In the genomic region with DNA sequence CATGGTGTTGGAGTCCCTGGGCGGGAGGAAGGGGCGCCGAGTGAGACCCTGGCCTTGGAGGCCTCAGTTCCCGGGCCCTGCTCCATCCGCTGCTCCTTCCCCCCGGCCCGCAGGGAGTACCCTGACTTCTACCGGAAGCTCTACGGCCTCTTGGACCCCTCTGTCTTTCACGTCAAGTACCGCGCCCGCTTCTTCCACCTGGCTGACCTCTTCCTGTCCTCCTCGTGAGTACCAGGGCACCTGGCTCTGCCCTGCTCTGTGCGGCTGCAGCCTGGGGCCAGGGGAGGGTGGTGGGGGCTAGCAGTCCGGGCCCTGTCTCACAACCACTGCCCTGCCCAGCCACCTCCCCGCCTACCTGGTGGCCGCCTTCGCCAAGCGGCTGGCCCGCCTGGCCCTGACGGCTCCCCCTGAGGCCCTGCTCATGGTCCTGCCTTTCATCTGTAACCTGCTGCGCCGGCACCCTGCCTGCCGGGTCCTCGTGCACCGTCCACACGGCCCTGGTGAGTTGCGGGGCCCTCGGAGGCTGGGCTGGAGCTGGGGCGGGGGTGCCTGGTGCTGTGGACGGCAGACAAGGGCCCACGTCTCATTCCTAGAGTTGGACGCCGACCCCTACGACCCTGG, we compare ENCODE assay signal across 18 cellular contexts. TPM values are rescaled to one million over a fixed set of nuclear protein-coding genes. Genes with fewer than 3 reads are reported as not detected.
A peak's percentile ranks its signal among the peaks of the same experiment; 100 is the strongest.
DNase-seq lines count a peak whose midpoint lies in the region; ATAC-seq, FAIRE-seq and TF ChIP-seq lines count a peak whose summit lies in the region.
"Had no signal": no experiment of that assay in that cellular context is flagged by ENCODE, and none has a peak within 500 bp of the region (broad histone marks: within the 10 kb centered on the region; RNA-seq: fewer than 3 reads in every experiment).

No MANE protein-coding gene starts in this region.

- H3K36me3 ChIP-seq in K562 (ENCODE audit: control insufficient read depth, insufficient read depth, low read length), result peaks cover 47% of the 10 kb centered on the region
- peaks cover 0 to 30% of the 10 kb centered on the region in 2 donors for H3K36me3 ChIP-seq in gastrocnemius medialis

- TSS peak; percentile 20 for BruUV-seq in K562 (replicated peaks; lab: Mats Ljungman, UMichigan)

- DNase-seq in activated CD4-positive, alpha-beta T cell treated with anti-CD3 and anti-CD28 coated beads for 36 hours, result peak; percentile 5
- no peak for DNase-seq in activated CD4-positive, alpha-beta T cell treated with anti-CD3 and anti-CD28 coated beads for 48 hours
- DNase-seq in 8988T (peak; percentile 16), K562 (ENCODE audit: extremely low read depth in 1 of 4, low spot score in 3 of 4) (no peak), posterior vena cava (ENCODE audit: low spot score) (peak; percentile 80), gastrocnemius medialis (no peak), activated gamma-delta T cell (lab: John Stamatoyannopoulos, UW) (no peak)
- DNase-seq: DMS79 treated with DMSO at 0.1 percent for 48 hours, GOT3, NCI-H1436, NCI-H2029 treated with DMSO at 0.1 percent for 48 hours, NCI-H2171 treated with DMSO at 0.1 percent for 48 hours, NCI-H748 treated with DMSO at 0.1 percent for 48 hours, PC-3 had no signal

- no peaks in the 10 kb centered on the region for H3K27me3 Mint-ChIP-seq in activated CD4-positive, alpha-beta T cell treated with anti-CD3 and anti-CD28 coated beads for 36 hours
- H3K27me3 Mint-ChIP-seq: CD8-positive, alpha-beta memory T cell had no signal

- no peak overlapping the region for H3K4me3 Mint-ChIP-seq in activated CD4-positive, alpha-beta T cell treated with anti-CD3 and anti-CD28 coated beads for 36 hours
- H3K4me3 Mint-ChIP-seq: CD8-positive, alpha-beta memory T cell had no signal

- H3K9me3 Mint-ChIP-seq in activated CD4-positive, alpha-beta T cell treated with anti-CD3 and anti-CD28 coated beads for 36 hours (ENCODE audit: low read depth), result no peaks in the 10 kb centered on the region
- H3K9me3 Mint-ChIP-seq: CD8-positive, alpha-beta memory T cell had no signal

- WGBS in K562 (ENCODE audit: insufficient coverage, low coverage, missing lambda C conversion rate), result 98% methylated on average over 29 of the region's 36 CpGs

- in situ Hi-C loops in K562 (cut with MboI), result no loop called here
- in situ Hi-C loops in gastrocnemius medialis (cut with MboI; ENCODE audit: low sequenced_read_pairs in 4 of 4), result no loop called here

- H3K4me3 ChIP-seq in K562, result no peak overlapping the region
- no peak overlapping the region for H3K4me3 ChIP-seq in gastrocnemius medialis
- H3K4me3 ChIP-seq: BLaER1 had no signal

- H3K79me2 ChIP-seq in K562 (ENCODE audit: control insufficient read depth, insufficient read depth, low read length), result peaks cover 14% of the 10 kb centered on the region

- CTCF ChIA-PET in activated CD4-positive, alpha-beta T cell treated with anti-CD3 and anti-CD28 coated beads for 36 hours (lab: Charles Lee), result interaction anchor here (1.5 kb wide), 1 partner anchor 68 kb away, joined by 3 read pairs; no protein-coding TSS in a partner anchor
- CTCF ChIA-PET in K562 (lab: Yijun Ruan, JAX; ENCODE audit: low intra/inter-chr PET ratio), result no interaction called here

- peaks cover 2% of the 10 kb centered on the region for H3K4me1 Mint-ChIP-seq in activated CD4-positive, alpha-beta T cell treated with anti-CD3 and anti-CD28 coated beads for 36 hours

- no peak overlapping the region for H3K27ac Mint-ChIP-seq in activated CD4-positive, alpha-beta T cell treated with anti-CD3 and anti-CD28 coated beads for 36 hours

- TF ChIP-seq POLR2A in K562 (conservative IDR thresholded peaks at IDR 0.05), result no peak
- TF ChIP-seq POLR2A in gastrocnemius medialis (IDR thresholded peaks at IDR 0.05), result no peak

- H3K9me3 ChIP-seq in K562 (replicated peaks; ENCODE audit: control insufficient read depth, insufficient read depth, low read depth, low read length), result peaks cover 7% of the 10 kb centered on the region
- no peaks in the 10 kb centered on the region for H3K9me3 ChIP-seq in gastrocnemius medialis

- no peak overlapping the region for H3K27ac ChIP-seq in K562 (ENCODE audit: extremely low read depth, low read depth, low read length)
- H3K27ac ChIP-seq in gastrocnemius medialis, result no peak overlapping the region
- H3K27ac ChIP-seq: BLaER1, KMS-11 had no signal

- intact Hi-C loops in activated CD4-positive, alpha-beta T cell treated with anti-CD3 and anti-CD28 coated beads for 36 hours (cut with DNase I, micrococcal nuclease), result loop anchor here (5.0 kb wide), 2 partner anchors 176 to 261 kb away; a partner anchor contains a TSS
- intact Hi-C loops in K562 (cut with micrococcal nuclease), result loop anchor here (10.0 kb wide), 2 partner anchors 64 to 264 kb away; no protein-coding TSS in a partner anchor
- intact Hi-C loops in posterior vena cava (cut with DNase I), result loop anchor here (2.0 to 10.0 kb wide), 2 partner anchors 68 to 464 kb away; a partner anchor contains a TSS
- intact Hi-C loops in gastrocnemius medialis (cut with DNase I; ENCODE audit: low total_unique reads), result loop anchor here (5.0 to 10.0 kb wide), 3 partner anchors 56 to 466 kb away; a partner anchor contains a TSS

- no peak overlapping the region for H3K9ac ChIP-seq in K562 (ENCODE audit: insufficient read depth in 1 of 2, low read depth in 2 of 2, low read length in 2 of 2)
- H3K9ac ChIP-seq: BLaER1, KMS-11 had no signal

- peaks cover 5% of the 10 kb centered on the region for H3K36me3 Mint-ChIP-seq in activated CD4-positive, alpha-beta T cell treated with anti-CD3 and anti-CD28 coated beads for 36 hours (ENCODE audit: low read depth)

- H3K4me2 ChIP-seq in K562 (ENCODE audit: insufficient read depth, low read length), result no peak overlapping the region
- H3K4me2 ChIP-seq: BLaER1, KMS-11 had no signal

- H3K27me3 ChIP-seq in K562 (ENCODE audit: control insufficient read depth in 2 of 2, insufficient read depth in 2 of 2, low read length in 2 of 2) (no peaks in the 10 kb centered on the region), gastrocnemius medialis (no peaks in the 10 kb centered on the region)
- H3K27me3 ChIP-seq: BLaER1 had no signal

- no peak for FAIRE-seq in K562 (lab: Jason Lieb, UNC)

- no peak for TF ChIP-seq EP300 in K562 (IDR thresholded peaks at IDR 0.05; ENCODE audit: low read length)

- TF ChIP-seq RAD21 in K562 (CRISPR knock-in tag; conservative IDR thresholded peaks at IDR 0.05 in 1 of 2, IDR thresholded peaks at IDR 0.05 in 1 of 2), result no peak

- peaks cover 1% of the 10 kb centered on the region for H3K9me1 ChIP-seq in K562 (ENCODE audit: control insufficient read depth, insufficient read depth, low read length)

- H3K4me1 ChIP-seq in K562 (replicated peaks in 1 of 2; ENCODE audit: control insufficient read depth in 2 of 2, insufficient read depth in 2 of 2, low read length in 2 of 2) (peaks cover 0 to 43% of the 10 kb centered on the region in 2 experiments; a peak in 2 of 5 replicates), gastrocnemius medialis (peaks cover 0 to 5% of the 10 kb centered on the region in 2 donors)

- H2AFZ ChIP-seq in K562 (ENCODE audit: low read depth, low read length), result no peak overlapping the region

- ATAC-seq in activated CD4-positive, alpha-beta T cell treated with anti-CD3 and anti-CD28 coated beads for 36 hours, result no peak
- ATAC-seq in K562, result no peak
- ATAC-seq in GM21576 (IDR thresholded peaks at IDR 0.05; ENCODE audit: unreplicated experiment), result no peak
- no peak for ATAC-seq in gastrocnemius medialis
- ATAC-seq: PC-3 had no signal

- POLR2A ChIA-PET in activated CD4-positive, alpha-beta T cell treated with anti-CD3 and anti-CD28 coated beads for 36 hours (lab: Charles Lee), result no interaction called here
- POLR2A ChIA-PET in K562 (lab: Yijun Ruan, JAX), result no interaction called here

- TF ChIP-seq CTCF in K562 (IDR thresholded peaks at IDR 0.05 in 2 of 3, conservative IDR thresholded peaks at IDR 0.05 in 1 of 3; ENCODE audit: insufficient read depth in 2 of 3, low read depth in 1 of 3, low read length in 3 of 3), result no peak
- no peak for TF ChIP-seq CTCF in gastrocnemius medialis (IDR thresholded peaks at IDR 0.05 in 4 of 5, conservative IDR thresholded peaks at IDR 0.05 in 1 of 5)

- no peaks in the 10 kb centered on the region; the same call in 1 of the 2 replicates for H4K20me1 ChIP-seq in K562 (replicated peaks; ENCODE audit: control insufficient read depth, insufficient read depth, low read length)

RNA-seq across cellular contexts. Expression of a gene that starts 7.0 kb away (rescaled TPM):
- total RNA-seq in activated CD4-positive, alpha-beta T cell treated with anti-CD3 and anti-CD28 coated beads for 36 hours, result 10 to 100 TPM; 30.5 to 35.7 TPM
- total RNA-seq in K562 (2011; cell fraction: chromatin; rRNA removed; ENCODE audit: low replicate concordance), result 5.1 and 16.0 TPM in 2 replicates
- total RNA-seq in K562 (2011; cell fraction: nucleolus; rRNA removed), result 19.2 and 20.4 TPM in 2 replicates
- 6.3 and 8.9 TPM in 2 replicates for total RNA-seq in K562 (2011; cell fraction: nucleoplasm; rRNA removed)
- 40.4 and 57.2 TPM in 2 replicates for total RNA-seq in K562 (2014; rRNA removed)
- total RNA-seq in K562 (2014; rRNA removed; fragmentation: Illumina TruSeq; extraction: Trizol), result 3.2 and 4.9 TPM in 2 replicates
- total RNA-seq in K562 (2015; rRNA removed; fragmentation: Illumina TruSeq; extraction: Trizol), result 20.1 and 24.6 TPM in 2 replicates
- 77.0 and 78.5 TPM in 2 replicates for total RNA-seq in K562 (2021)
- 4.4 and 8.8 TPM in 2 replicates for polyA plus RNA-seq in K562 (2011; rRNA removed)
- polyA plus RNA-seq in K562 (2011; cell fraction: cytosol; rRNA removed), result 7.3 and 22.0 TPM in 2 replicates
- 16.8 and 33.7 TPM in 2 replicates for polyA plus RNA-seq in K562 (2011; cell fraction: nucleus; rRNA removed)
- polyA plus RNA-seq in K562 (2012), result 38.5 and 46.2 TPM in 2 replicates
- 20.0 and 44.9 TPM in 2 replicates for polyA plus RNA-seq in K562 (2014; fragmentation: Illumina TruSeq; extraction: Trizol)
- polyA plus RNA-seq in K562 (2014; fragmentation: Nextera tagmentation; extraction: Ambion mirVana), result 1 to 10 TPM; 1.3 to 2.9 TPM
- polyA plus RNA-seq in K562 (2014; rRNA removed), result 33.7 and 35.5 TPM in 2 replicates
- 1.5 and 3.8 TPM in 2 replicates for polyA minus RNA-seq in K562 (2011; rRNA and poly(A)+ RNA removed)
- 21.0 and 22.6 TPM in 2 replicates for polyA minus RNA-seq in K562 (2011; cell fraction: cytosol; rRNA and poly(A)+ RNA removed)
- 7.9 and 9.6 TPM in 2 replicates for polyA minus RNA-seq in K562 (2011; cell fraction: nucleus; rRNA and poly(A)+ RNA removed)
- 10 to 100 TPM; 11.2 to 13.6 TPM for total RNA-seq in posterior vena cava
- total RNA-seq in gastrocnemius medialis, result 10 to 100 TPM; 11.1 to 24.0 (median 21.2) TPM

RNA-seq across cellular contexts. Expression of a gene that starts 7.1 kb away (rescaled TPM):
- 10 to 100 TPM; 19.2 to 31.4 TPM for total RNA-seq in activated CD4-positive, alpha-beta T cell treated with anti-CD3 and anti-CD28 coated beads for 36 hours
- total RNA-seq in K562 (2011; cell fraction: chromatin; rRNA removed; ENCODE audit: low replicate concordance), result 67.8 and 193 TPM in 2 replicates
- total RNA-seq in K562 (2011; cell fraction: nucleolus; rRNA removed), result 119 and 131 TPM in 2 replicates
- 73.8 and 80.7 TPM in 2 replicates for total RNA-seq in K562 (2011; cell fraction: nucleoplasm; rRNA removed)
- 13.1 and 17.3 TPM in 2 replicates for total RNA-seq in K562 (2014; rRNA removed)
- 6.3 and 8.0 TPM in 2 replicates for total RNA-seq in K562 (2014; rRNA removed; fragmentation: Illumina TruSeq; extraction: Trizol)
- 12.4 TPM in 2 replicates for total RNA-seq in K562 (2015; rRNA removed; fragmentation: Illumina TruSeq; extraction: Trizol)
- total RNA-seq in K562 (2021), result 28.9 and 35.9 TPM in 2 replicates
- polyA plus RNA-seq in K562 (2011; rRNA removed), result 11.5 and 16.8 TPM in 2 replicates
- polyA plus RNA-seq in K562 (2011; cell fraction: cytosol; rRNA removed), result 11.0 and 11.3 TPM in 2 replicates
- 90.6 and 110 TPM in 2 replicates for polyA plus RNA-seq in K562 (2011; cell fraction: nucleus; rRNA removed)
- polyA plus RNA-seq in K562 (2012), result 17.8 and 19.0 TPM in 2 replicates
- 15.2 and 18.7 TPM in 2 replicates for polyA plus RNA-seq in K562 (2014; fragmentation: Illumina TruSeq; extraction: Trizol)
- polyA plus RNA-seq in K562 (2014; fragmentation: Nextera tagmentation; extraction: Ambion mirVana), result 1 to 10 TPM; 1.1 TPM
- polyA plus RNA-seq in K562 (2014; rRNA removed), result 30.2 and 30.4 TPM in 2 replicates
- 3.7 and 6.8 TPM in 2 replicates for polyA minus RNA-seq in K562 (2011; rRNA and poly(A)+ RNA removed)
- polyA minus RNA-seq in K562 (2011; cell fraction: cytosol; rRNA and poly(A)+ RNA removed), result 5.7 and 7.7 TPM in 2 replicates
- 27.7 and 30.6 TPM in 2 replicates for polyA minus RNA-seq in K562 (2011; cell fraction: nucleus; rRNA and poly(A)+ RNA removed)
- 10 to 100 TPM in 1 of 2 donors, 1 to 10 TPM in 1; 9.7 to 10.2 TPM for total RNA-seq in posterior vena cava
- 1 to 10 TPM; 5.8 to 7.8 (median 6.5) TPM for total RNA-seq in gastrocnemius medialis

Comparison
In these comparisons a context has a peak if more than half of its experiments do, and no peak if none do; other contexts are left out.
1. DNase-seq: peak in activated CD4-positive, alpha-beta T cell treated with anti-CD3 and anti-CD28 coated beads for 36 hours (single experiment), 8988T (single experiment) and posterior vena cava (single experiment); none in activated CD4-positive, alpha-beta T cell treated with anti-CD3 and anti-CD28 coated beads for 48 hours (single experiment), K562 (0 of 4), gastrocnemius medialis (0 of 2) and activated gamma-delta T cell (single experiment).